In the genomic region with DNA sequence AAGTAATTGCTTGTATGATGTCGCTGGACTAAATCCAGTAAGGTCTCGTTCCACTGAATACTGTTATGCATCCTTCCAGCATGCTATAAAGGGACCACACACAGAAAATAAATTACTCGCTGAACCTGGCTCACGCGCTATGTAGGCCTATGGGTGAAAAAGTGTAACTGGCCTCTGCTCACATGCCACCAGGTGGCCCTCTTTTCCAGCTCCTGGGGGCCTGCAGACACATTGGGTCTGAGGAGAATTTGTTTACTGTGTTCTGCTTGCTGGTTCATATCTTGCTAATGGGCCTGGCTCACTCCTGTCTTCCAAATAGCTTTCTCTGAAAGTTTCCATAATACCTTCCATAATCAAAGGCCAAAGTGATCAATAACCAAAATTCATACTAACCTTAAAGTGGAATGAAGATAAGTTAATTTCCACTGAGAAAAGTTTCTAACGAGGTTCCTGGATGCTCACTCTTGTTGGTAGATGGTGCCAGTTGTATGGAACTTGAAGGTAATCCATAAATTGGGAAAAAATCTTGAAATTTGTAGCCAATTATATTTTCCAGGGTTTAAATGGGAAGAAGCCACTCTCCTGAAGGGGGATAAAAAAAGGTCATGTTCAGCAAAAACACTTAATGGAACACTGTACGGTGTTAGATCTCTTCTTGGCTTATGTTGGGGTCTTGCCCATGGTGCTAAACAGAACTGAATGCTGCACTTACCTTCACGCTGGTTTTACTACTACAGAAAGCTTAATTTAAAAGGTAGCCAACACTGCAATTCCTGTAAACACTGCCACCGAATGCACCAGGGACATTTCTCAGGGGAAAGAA, we compare ENCODE assay signal across 8 cellular contexts. TPM values are rescaled to one million over a fixed set of nuclear protein-coding genes. Genes with fewer than 3 reads are reported as not detected.
DNase-seq lines count a peak whose midpoint lies in the region; ATAC-seq and TF ChIP-seq lines count a peak whose summit lies in the region.

No MANE protein-coding gene starts in this region.

- intact Hi-C loops in A673 (cut with micrococcal nuclease; ENCODE audit: unreplicated experiment) (no loop called here), prostate gland (cut with DNase I) (no loop called here)
- intact Hi-C loops in naive thymus-derived CD4-positive, alpha-beta T cell (cut with micrococcal nuclease) = loop anchor here (1.0 kb wide), 2 partner anchors 298 to 559 kb away; no protein-coding TSS in a partner anchor

- ATAC-seq in GM19035 (IDR thresholded peaks at IDR 0.05; ENCODE audit: unreplicated experiment) (peak; percentile 74), HG03354 (IDR thresholded peaks at IDR 0.05; ENCODE audit: poor library complexity, severe bottlenecking, unreplicated experiment) (peak; percentile 85)
- peak; percentile 54 for ATAC-seq in naive thymus-derived CD4-positive, alpha-beta T cell

- H3K9me3 ChIP-seq in A673 (ENCODE audit: low read depth, low read length, poor library complexity, severe bottlenecking) (no peaks in the 10 kb centered on the region), prostate gland (no peaks in the 10 kb centered on the region)
- no peaks in the 10 kb centered on the region for H3K9me3 ChIP-seq in naive thymus-derived CD4-positive, alpha-beta T cell (ENCODE audit: control insufficient read depth in 2 of 3, low read length in 3 of 3)

- H3K27ac Mint-ChIP-seq in naive thymus-derived CD4-positive, alpha-beta T cell = no peak overlapping the region

- no peaks in the 10 kb centered on the region for H3K36me3 Mint-ChIP-seq in naive thymus-derived CD4-positive, alpha-beta T cell

- no peak overlapping the region for H3K4me3 Mint-ChIP-seq in naive thymus-derived CD4-positive, alpha-beta T cell

- WGBS in prostate gland = 75% methylated on average over 9 of the region's 9 CpGs

- H3K4me1 ChIP-seq in A673 (ENCODE audit: insufficient read depth, low read length, poor library complexity, severe bottlenecking) (no peaks in the 10 kb centered on the region), prostate gland (replicated peaks) (no peaks in the 10 kb centered on the region)
- H3K4me1 ChIP-seq in naive thymus-derived CD4-positive, alpha-beta T cell (ENCODE audit: control insufficient read depth in 2 of 2, insufficient read depth in 2 of 2, low read length in 2 of 2) = no peaks in the 10 kb centered on the region

- POLR2A ChIA-PET in A673 (lab: Charles Lee; ENCODE audit: low non-redundant PET) = no interaction called here
- POLR2A ChIA-PET in naive thymus-derived CD4-positive, alpha-beta T cell (lab: Charles Lee) = no interaction called here

- no peak overlapping the region for H3K4me3 ChIP-seq in A673 (ENCODE audit: low read depth, low read length, poor library complexity, severe bottlenecking)
- no peak overlapping the region for H3K4me3 ChIP-seq in naive thymus-derived CD4-positive, alpha-beta T cell (ENCODE audit: low read length)
- H3K4me3 ChIP-seq in prostate gland = no peak overlapping the region

- H3K4me1 Mint-ChIP-seq in naive thymus-derived CD4-positive, alpha-beta T cell = no peaks in the 10 kb centered on the region

- H3K27me3 Mint-ChIP-seq in naive thymus-derived CD4-positive, alpha-beta T cell = peaks cover 0 to 49% (median 0%) of the 10 kb centered on the region in 5 donors

- H3K9me3 Mint-ChIP-seq in naive thymus-derived CD4-positive, alpha-beta T cell = peaks cover 0 to 2% (median 0%) of the 10 kb centered on the region in 11 donors

- DNase-seq in A673 (ENCODE audit: low spot score) (peak; percentile 42), NCI-H2227 (lab: John Stamatoyannopoulos, UW; ENCODE audit: unreplicated experiment) (no peak), prostate gland (ENCODE audit: low spot score) (no peak), A172 (ENCODE audit: low spot score) (no peak)
- peak; percentile 10 to 15 for DNase-seq in activated CD4-positive, alpha-beta T cell treated with anti-CD3 and anti-CD28 coated beads for 24 hours (ENCODE audit: low read depth in 2 of 2)
- peak in 7 of 9 donors; percentile 10 to 44 (median 23) for DNase-seq in naive thymus-derived CD4-positive, alpha-beta T cell

- H3K36me3 ChIP-seq in A673 (ENCODE audit: insufficient read depth, low read length, poor library complexity, severe bottlenecking) = no peaks in the 10 kb centered on the region
- no peaks in the 10 kb centered on the region for H3K36me3 ChIP-seq in naive thymus-derived CD4-positive, alpha-beta T cell (ENCODE audit: control insufficient read depth in 2 of 3, insufficient read depth in 3 of 3, low read length in 3 of 3)
- H3K36me3 ChIP-seq in prostate gland = no peaks in the 10 kb centered on the region

- no peak for TF ChIP-seq POLR2A in prostate gland (IDR thresholded peaks at IDR 0.05)

- H3K27ac ChIP-seq in A673 (ENCODE audit: low read depth, low read length, poor library complexity, severe bottlenecking) (no peak overlapping the region), prostate gland (no peak overlapping the region)
- H3K27ac ChIP-seq in naive thymus-derived CD4-positive, alpha-beta T cell (ENCODE audit: low read depth, low read length) = no peak overlapping the region

- TF ChIP-seq CTCF in A673 (conservative IDR thresholded peaks at IDR 0.05; ENCODE audit: low read depth, low read length) (peak; percentile 51), prostate gland (IDR thresholded peaks at IDR 0.05) (no peak)

- CTCF ChIA-PET in A673 (lab: Charles Lee) = interaction anchor here (1.0 kb wide), 1 partner anchor 1041 kb away, joined by 5 read pairs; no protein-coding TSS in a partner anchor
- CTCF ChIA-PET in naive thymus-derived CD4-positive, alpha-beta T cell (lab: Charles Lee) = no interaction called here

- H3K27me3 ChIP-seq in A673 (replicated peaks; ENCODE audit: insufficient read depth, low read depth, low read length, poor library complexity) (peaks cover 14% of the 10 kb centered on the region), prostate gland (replicated peaks; ENCODE audit: insufficient read depth) (no peaks in the 10 kb centered on the region)
- no peaks in the 10 kb centered on the region for H3K27me3 ChIP-seq in naive thymus-derived CD4-positive, alpha-beta T cell (ENCODE audit: control insufficient read depth in 2 of 2, insufficient read depth in 2 of 2, low read length in 2 of 2)

- no TSS peak for BruUV-seq in A673 (replicated peaks; lab: Mats Ljungman, UMichigan)

RNA-seq across cellular contexts. Expression of a gene that starts 27.0 kb away (rescaled TPM):
- total RNA-seq in A673 (2021) (not detected in 2 replicates), prostate gland (10 to 100 TPM in 1 of 2 donors, not detected in 1; 13.6 TPM)
- not detected for total RNA-seq in naive thymus-derived CD4-positive, alpha-beta T cell
- not detected for polyA plus RNA-seq in naive thymus-derived CD4-positive, alpha-beta T cell
- not detected in 2 replicates for total RNA-seq in A172 (2014; rRNA removed; shearing (Covaris generic))

Comparison
In these comparisons a context has a peak if more than half of its experiments do, and no peak if none do; other contexts are left out.
1. DNase-seq: peak in A673 (single experiment), activated CD4-positive, alpha-beta T cell treated with anti-CD3 and anti-CD28 coated beads for 24 hours (2 of 2) and naive thymus-derived CD4-positive, alpha-beta T cell (7 of 9); none in NCI-H2227 (single experiment), prostate gland (single experiment) and A172 (single experiment).
2. intact Hi-C loops: an anchor here in naive thymus-derived CD4-positive, alpha-beta T cell (1.0 kb wide); none called in A673 and prostate gland.
3. Peak in every context shown above with its lines, with median percentiles within 50 percentile points of each other: ATAC-seq.